10 cellular contexts compared by ENCODE assay signal in genomic region chr1:199545780-199546179, GRCh38.
DNase-seq lines count a peak whose midpoint lies in the region; ATAC-seq and TF ChIP-seq lines count a peak whose summit lies in the region.
"Had no signal": no experiment of that assay in that cellular context is flagged by ENCODE, and none has a peak within 500 bp of the region (broad histone marks: within the 10 kb centered on the region; RNA-seq: fewer than 3 reads in every experiment).

No MANE protein-coding gene starts in this region.

- BruUV-seq in PC-9 (replicated peaks; lab: Mats Ljungman, UMichigan) = no TSS peak

- H3K9me3 ChIP-seq in PC-9 (ENCODE audit: insufficient read depth, low read depth) = no peaks in the 10 kb centered on the region
- H3K9me3 ChIP-seq in uterus = no peaks in the 10 kb centered on the region

- H3K9me2 ChIP-seq in PC-9 (ENCODE audit: insufficient read depth) = no peaks in the 10 kb centered on the region

- H3K27me3 ChIP-seq in PC-9 (ENCODE audit: insufficient read depth, low read depth) = no peaks in the 10 kb centered on the region
- no peaks in the 10 kb centered on the region for H3K27me3 ChIP-seq in kidney epithelial cell (ENCODE audit: control insufficient read depth, insufficient read depth, low read length)
- no peaks in the 10 kb centered on the region for H3K27me3 ChIP-seq in uterus
- H3K27me3 ChIP-seq: cardiac muscle cell had no signal

- no peaks in the 10 kb centered on the region for H3K4me1 ChIP-seq in PC-9 (replicated peaks; ENCODE audit: insufficient read depth)
- no peaks in the 10 kb centered on the region for H3K4me1 ChIP-seq in uterus

- DNase-seq in PC-9 (peak; percentile 30 to 79), kidney epithelial cell (ENCODE audit: low read depth) (no peak), uterus (no peak), GM03348 (ENCODE audit: low spot score) (no peak), NCI-H2227 (lab: John Stamatoyannopoulos, UW; ENCODE audit: unreplicated experiment) (no peak), SHP77 treated with DMSO at 0.1 percent for 48 hours (lab: John Stamatoyannopoulos, UW) (no peak)
- DNase-seq: stimulated activated naive CD4-positive, alpha-beta T cell treated with Interleukin-2 at 50 U/mL for 16 hours had no signal

- CTCF ChIA-PET in PC-9 (lab: Charles Lee) = no interaction called here

- H3K4me3 ChIP-seq in PC-9 (no peak overlapping the region), kidney epithelial cell (ENCODE audit: low read depth, low read length) (no peak overlapping the region), uterus (no peak overlapping the region)
- H3K4me3 ChIP-seq: cardiac muscle cell had no signal

- TF ChIP-seq CTCF in PC-9 (conservative IDR thresholded peaks at IDR 0.05) (peak; percentile 61), kidney epithelial cell (IDR thresholded peaks at IDR 0.05; ENCODE audit: insufficient read depth, low read length, poor library complexity, severe bottlenecking) (peak; percentile 37), uterus (IDR thresholded peaks at IDR 0.05) (no peak)

- H3K4me2 ChIP-seq in PC-9 = no peak overlapping the region

- TF ChIP-seq POLR2A in uterus (IDR thresholded peaks at IDR 0.05) = no peak

- intact Hi-C loops in PC-9 (cut with micrococcal nuclease; ENCODE audit: unreplicated experiment) (loop anchor here (1.0 to 2.0 kb wide), 2 partner anchors 943 to 965 kb away; no protein-coding TSS in a partner anchor), uterus (cut with DNase I; ENCODE audit: low total_unique reads) (no loop called here)

- H4K20me1 ChIP-seq in PC-9 (ENCODE audit: insufficient read depth) = no peaks in the 10 kb centered on the region

- H3K27ac ChIP-seq in PC-9 = no peak overlapping the region
- no peak overlapping the region for H3K27ac ChIP-seq in uterus
- H3K27ac ChIP-seq: cardiac muscle cell had no signal

- POLR2A ChIA-PET in PC-9 (lab: Charles Lee; ENCODE audit: unreplicated experiment) = no interaction called here

- no peaks in the 10 kb centered on the region for H3K36me3 ChIP-seq in PC-9 (ENCODE audit: low read depth)
- no peaks in the 10 kb centered on the region for H3K36me3 ChIP-seq in kidney epithelial cell (ENCODE audit: control insufficient read depth, insufficient read depth, low read length)
- no peaks in the 10 kb centered on the region for H3K36me3 ChIP-seq in uterus
- H3K36me3 ChIP-seq: cardiac muscle cell had no signal

- no peaks in the 10 kb centered on the region for H3K79me2 ChIP-seq in PC-9 (ENCODE audit: low read depth)

- H2AFZ ChIP-seq in PC-9 = no peak overlapping the region

- ATAC-seq in GM18498 (IDR thresholded peaks at IDR 0.05; ENCODE audit: unreplicated experiment) (peak; percentile 43), HG02759 (IDR thresholded peaks at IDR 0.05; ENCODE audit: unreplicated experiment) (peak; percentile 41)

- H3F3A ChIP-seq in PC-9 (ENCODE audit: insufficient read depth, low read depth) = no peaks in the 10 kb centered on the region

Comparison
In these comparisons a context has a peak if more than half of its experiments do, and no peak if none do; other contexts are left out.
1. DNase-seq: peak in PC-9 (2 of 2); none in kidney epithelial cell (single experiment), uterus (0 of 2), GM03348 (single experiment), NCI-H2227 (single experiment) and SHP77 treated with DMSO at 0.1 percent for 48 hours (single experiment).
2. CTCF ChIP-seq: peak in PC-9 (single experiment) and kidney epithelial cell (single experiment); none in uterus (0 of 4).